Comparison of ENCODE assay signal across 29 cellular contexts in the genomic region with DNA sequence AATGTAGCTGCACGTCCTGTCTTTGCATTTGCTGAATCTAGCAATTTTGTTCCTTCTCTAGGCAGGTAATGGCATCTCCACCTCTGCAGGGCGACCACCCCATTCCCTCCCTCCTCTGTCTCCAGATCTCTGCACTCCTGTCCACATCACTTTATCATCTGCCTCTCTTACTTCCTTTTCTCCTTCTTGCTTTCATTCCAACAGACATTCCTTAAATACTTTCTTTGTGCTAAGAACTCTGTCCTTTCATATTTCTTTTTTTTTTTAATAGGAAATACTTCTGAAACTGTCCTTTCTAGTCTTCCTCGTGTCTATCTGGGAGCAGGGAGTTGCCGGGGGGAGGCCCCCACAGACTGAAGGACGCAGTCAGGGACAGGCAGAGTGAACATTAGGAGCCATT. TPM values are rescaled to one million over a fixed set of nuclear protein-coding genes. Genes with fewer than 3 reads are reported as not detected.
"Had no signal": no experiment of that assay in that cellular context is flagged by ENCODE, and none has a peak within 500 bp of the region (broad histone marks: within the 10 kb centered on the region; RNA-seq: fewer than 3 reads in every experiment).

No MANE protein-coding gene starts in this region.

- DNase-seq: activated CD4-positive, alpha-beta T cell treated with anti-CD3 and anti-CD28 coated beads, Interleukin-2, amount 50 U/mL, for 4 hours; activated CD8-positive, alpha-beta memory T cell treated with anti-CD3 and anti-CD28 coated beads for 24 hours; activated CD8-positive, alpha-beta memory T cell treated with anti-CD3 and anti-CD28 coated beads, Interleukin-2, amount 50 U/mL, for 4 hours; activated naive CD4-positive, alpha-beta T cell treated with Interleukin-2 at 50 U/mL for 16 hours; activated naive CD8-positive, alpha-beta T cell treated with anti-CD3 and anti-CD28 coated beads for 36 hours; activated T-cell treated with anti-CD3 and anti-CD28 coated beads, Interleukin-2, amount 50 U/mL, for 24 hours; amygdala; cerebellar nuclear complex; effector CD4-positive, alpha-beta T cell; left colon; mesenchymal stem cell; mucosa of descending colon; naive B cell; stimulated activated CD4-positive, alpha-beta T cell treated with anti-CD3 and anti-CD28 coated beads, Interleukin-12 subunit alpha, Interleukin-12 subunit beta, amount 100 ng/mL, for 4 hours; stimulated activated naive CD8-positive, alpha-beta T cell treated with anti-CD3 and anti-CD28 coated beads, Interleukin-15, amount 100 ng/mL, for 72 hours; T1000; tibial artery had no signal

- H3K27ac Mint-ChIP-seq: activated naive CD8-positive, alpha-beta T cell treated with anti-CD3 and anti-CD28 coated beads for 36 hours; activated T-cell treated with anti-CD3 and anti-CD28 coated beads, Interleukin-2, amount 50 U/mL, for 24 hours; activated T-helper 17 cell treated with anti-CD3 and anti-CD28 coated beads, Interleukin-2, amount 50 U/mL, for 72 hours; dendritic cell treated with granulocyte-macrophage colony-stimulating factor and Interleukin-4, amounts not matched to agents 40 ng/mL and 50 ng/mL, for 4 days; naive B cell; stimulated activated effector memory CD8-positive, alpha-beta T cell treated with anti-CD3 and anti-CD28 coated beads, Interleukin-12 subunit alpha, Interleukin-12 subunit beta, amount 100 ng/mL, for 72 hours; T-helper 1 cell treated with Interleukin-12 subunit alpha and Interleukin-12 subunit beta and Interleukin-4 antibody, amounts not matched to agents 30 μg/mL and 1 μg/mL, for 36 hours; WTC11 had no signal

- H3K9me3 ChIP-seq: mucosa of descending colon, prostate gland, tibial artery had no signal

- H3K4me3 ChIP-seq: mucosa of descending colon, prostate gland, tibial artery had no signal

- FAIRE-seq: endometrium, frontal cortex, keratinocyte, urothelium cell line had no signal

- H3K4me1 Mint-ChIP-seq: activated naive CD8-positive, alpha-beta T cell treated with anti-CD3 and anti-CD28 coated beads for 36 hours; activated T-helper 17 cell treated with anti-CD3 and anti-CD28 coated beads, Interleukin-2, amount 50 U/mL, for 72 hours; naive B cell; neural crest cell; stimulated activated naive CD8-positive, alpha-beta T cell treated with anti-CD3 and anti-CD28 coated beads, Interleukin-15, amount 100 ng/mL, for 72 hours; WTC11 had no signal

- H3K27me3 ChIP-seq: tibial artery had no signal

- H3K27me3 Mint-ChIP-seq: activated naive CD8-positive, alpha-beta T cell treated with anti-CD3 and anti-CD28 coated beads for 36 hours; activated T-cell treated with anti-CD3 and anti-CD28 coated beads, Interleukin-2, amount 50 U/mL, for 24 hours; activated T-helper 17 cell treated with anti-CD3 and anti-CD28 coated beads, Interleukin-2, amount 50 U/mL, for 72 hours; dendritic cell treated with granulocyte-macrophage colony-stimulating factor and Interleukin-4, amounts not matched to agents 40 ng/mL and 50 ng/mL, for 4 days; naive B cell; stimulated activated naive CD8-positive, alpha-beta T cell treated with anti-CD3 and anti-CD28 coated beads, Interleukin-15, amount 100 ng/mL, for 72 hours had no signal

- ATAC-seq: activated T-helper 17 cell treated with anti-CD3 and anti-CD28 coated beads, Interleukin-2, amount 50 U/mL, for 72 hours; left colon; mucosa of descending colon; stimulated activated effector memory CD8-positive, alpha-beta T cell treated with anti-CD3 and anti-CD28 coated beads, Interleukin-12 subunit alpha, Interleukin-12 subunit beta, amount 100 ng/mL, for 72 hours; stimulated activated naive CD8-positive, alpha-beta T cell treated with anti-CD3 and anti-CD28 coated beads, Interleukin-15, amount 100 ng/mL, for 72 hours; WTC11 had no signal

- H3K36me3 ChIP-seq: prostate gland had no signal

- H3K27ac ChIP-seq: prostate gland, tibial artery had no signal

- H3K4me3 Mint-ChIP-seq: activated naive CD8-positive, alpha-beta T cell treated with anti-CD3 and anti-CD28 coated beads for 36 hours; activated T-cell treated with anti-CD3 and anti-CD28 coated beads, Interleukin-2, amount 50 U/mL, for 24 hours; activated T-helper 17 cell treated with anti-CD3 and anti-CD28 coated beads, Interleukin-2, amount 50 U/mL, for 72 hours; dendritic cell treated with granulocyte-macrophage colony-stimulating factor and Interleukin-4, amounts not matched to agents 40 ng/mL and 50 ng/mL, for 4 days; naive B cell; neural crest cell; stimulated activated effector memory CD8-positive, alpha-beta T cell treated with anti-CD3 and anti-CD28 coated beads, Interleukin-12 subunit alpha, Interleukin-12 subunit beta, amount 100 ng/mL, for 72 hours; stimulated activated naive CD8-positive, alpha-beta T cell treated with anti-CD3 and anti-CD28 coated beads, Interleukin-15, amount 100 ng/mL, for 72 hours; T-helper 1 cell treated with Interleukin-12 subunit alpha and Interleukin-12 subunit beta and Interleukin-4 antibody, amounts not matched to agents 30 μg/mL and 1 μg/mL, for 36 hours; WTC11 had no signal

- H3K36me3 Mint-ChIP-seq: activated naive CD8-positive, alpha-beta T cell treated with anti-CD3 and anti-CD28 coated beads for 36 hours; naive B cell; stimulated activated effector memory CD8-positive, alpha-beta T cell treated with anti-CD3 and anti-CD28 coated beads, Interleukin-12 subunit alpha, Interleukin-12 subunit beta, amount 100 ng/mL, for 72 hours; WTC11 had no signal

- H3K9me3 Mint-ChIP-seq: activated naive CD8-positive, alpha-beta T cell treated with anti-CD3 and anti-CD28 coated beads for 36 hours; activated T-cell treated with anti-CD3 and anti-CD28 coated beads, Interleukin-2, amount 50 U/mL, for 24 hours; activated T-helper 17 cell treated with anti-CD3 and anti-CD28 coated beads, Interleukin-2, amount 50 U/mL, for 72 hours; dendritic cell treated with granulocyte-macrophage colony-stimulating factor and Interleukin-4, amounts not matched to agents 40 ng/mL and 50 ng/mL, for 4 days; naive B cell; neural crest cell; stimulated activated effector memory CD8-positive, alpha-beta T cell treated with anti-CD3 and anti-CD28 coated beads, Interleukin-12 subunit alpha, Interleukin-12 subunit beta, amount 100 ng/mL, for 72 hours; stimulated activated naive CD8-positive, alpha-beta T cell treated with anti-CD3 and anti-CD28 coated beads, Interleukin-15, amount 100 ng/mL, for 72 hours; T-helper 1 cell treated with Interleukin-12 subunit alpha and Interleukin-12 subunit beta and Interleukin-4 antibody, amounts not matched to agents 30 μg/mL and 1 μg/mL, for 36 hours; WTC11 had no signal

- H3K4me1 ChIP-seq: prostate gland had no signal

RNA-seq across cellular contexts. Expression of a gene that starts 7.2 kb away (rescaled TPM):
- total RNA-seq: activated naive CD8-positive, alpha-beta T cell treated with anti-CD3 and anti-CD28 coated beads for 36 hours; activated T-helper 17 cell treated with anti-CD3 and anti-CD28 coated beads, Interleukin-2, amount 50 U/mL, for 72 hours; epithelial cell of proximal tubule; frontal cortex; neural crest cell had no signal

RNA-seq across cellular contexts. Expression of a gene that starts 24.4 kb away (rescaled TPM):
- total RNA-seq: activated naive CD8-positive, alpha-beta T cell treated with anti-CD3 and anti-CD28 coated beads for 36 hours; activated T-helper 17 cell treated with anti-CD3 and anti-CD28 coated beads, Interleukin-2, amount 50 U/mL, for 72 hours; epithelial cell of proximal tubule; frontal cortex; left colon; mucosa of descending colon; neural crest cell had no signal

RNA-seq across cellular contexts. Expression of a gene that starts 28.6 kb away (rescaled TPM):
- total RNA-seq: epithelial cell of proximal tubule had no signal

RNA-seq across cellular contexts. Expression of a gene that starts 33.0 kb away (rescaled TPM):
- total RNA-seq: epithelial cell of proximal tubule, frontal cortex had no signal
